In genomic region chr3:56988458-56988857, GRCh38 we compare ENCODE assay signal across 12 cellular contexts.
A peak's percentile ranks its signal among the peaks of the same experiment; 100 is the strongest.
DNase-seq lines count a peak whose midpoint lies in the region; ATAC-seq and TF ChIP-seq lines count a peak whose summit lies in the region.
"Had no signal": no experiment of that assay in that cellular context is flagged by ENCODE, and none has a peak within 500 bp of the region (broad histone marks: within the 10 kb centered on the region; RNA-seq: fewer than 3 reads in every experiment).

No MANE protein-coding gene starts in this region.

- H3K36me3 ChIP-seq in right atrium auricular region (no peaks in the 10 kb centered on the region), lower lobe of right lung (no peaks in the 10 kb centered on the region), WERI-Rb-1 (no peaks in the 10 kb centered on the region)
- H3K36me3 ChIP-seq: HAP-1 had no signal

- peak overlapping the region in 1 of 2 donors; percentile 9 for H3K27ac ChIP-seq in right atrium auricular region
- peak overlapping the region; percentile 2 for H3K27ac ChIP-seq in lower lobe of right lung
- no peak overlapping the region for H3K27ac ChIP-seq in WERI-Rb-1

- H3K27ac Mint-ChIP-seq in activated CD8-positive, alpha-beta T cell treated with anti-CD3 and anti-CD28 coated beads, Interleukin-2, amount 10 ng/mL, durations not matched to agents 7 days and 5 days = no peak overlapping the region
- peak overlapping the region; percentile 12 for H3K27ac Mint-ChIP-seq in type B pancreatic cell
- H3K27ac Mint-ChIP-seq: activated naive CD8-positive, alpha-beta T cell; natural killer cell treated with Interleukin-12 subunit alpha and Interleukin-12 subunit beta and Interleukin-15 and Interleukin-18, amount 100 ng/mL, for 72 hours had no signal

- no peaks in the 10 kb centered on the region for H3K36me3 Mint-ChIP-seq in activated CD8-positive, alpha-beta T cell treated with anti-CD3 and anti-CD28 coated beads, Interleukin-2, amount 10 ng/mL, durations not matched to agents 7 days and 5 days (ENCODE audit: low read depth)
- H3K36me3 Mint-ChIP-seq in type B pancreatic cell = no peaks in the 10 kb centered on the region
- H3K36me3 Mint-ChIP-seq: activated naive CD8-positive, alpha-beta T cell; natural killer cell treated with Interleukin-12 subunit alpha and Interleukin-12 subunit beta and Interleukin-15 and Interleukin-18, amount 100 ng/mL, for 72 hours had no signal

- H3K4me3 ChIP-seq in right atrium auricular region = no peak overlapping the region
- no peak overlapping the region for H3K4me3 ChIP-seq in lower lobe of right lung
- no peak overlapping the region for H3K4me3 ChIP-seq in WERI-Rb-1 (ENCODE audit: low read depth, low read length)
- H3K4me3 ChIP-seq: HAP-1 had no signal

- H3K4me1 ChIP-seq in right atrium auricular region = peaks cover 0 to 47% of the 10 kb centered on the region in 2 donors
- H3K4me1 ChIP-seq in lower lobe of right lung = peaks cover 10% of the 10 kb centered on the region
- H3K4me1 ChIP-seq: HAP-1 had no signal

- peaks cover 20% of the 10 kb centered on the region for H3K27me3 Mint-ChIP-seq in activated CD8-positive, alpha-beta T cell treated with anti-CD3 and anti-CD28 coated beads, Interleukin-2, amount 10 ng/mL, durations not matched to agents 7 days and 5 days (ENCODE audit: low read depth)
- H3K27me3 Mint-ChIP-seq in type B pancreatic cell = peaks cover 8% of the 10 kb centered on the region

- TF ChIP-seq CTCF in right atrium auricular region (IDR thresholded peaks at IDR 0.05) (no peak), lower lobe of right lung (IDR thresholded peaks at IDR 0.05) (no peak), type B pancreatic cell (conservative IDR thresholded peaks at IDR 0.05) (no peak), WERI-Rb-1 (IDR thresholded peaks at IDR 0.05; ENCODE audit: low read depth, low read length) (no peak)

- no peaks in the 10 kb centered on the region for H3K9me3 ChIP-seq in right atrium auricular region
- H3K9me3 ChIP-seq in lower lobe of right lung = no peaks in the 10 kb centered on the region
- H3K9me3 ChIP-seq in WERI-Rb-1 (ENCODE audit: severe bottlenecking) = no peaks in the 10 kb centered on the region
- H3K9me3 ChIP-seq: HAP-1 had no signal

- CTCF ChIA-PET in activated CD8-positive, alpha-beta T cell treated with anti-CD3 and anti-CD28 coated beads, Interleukin-2, amount 10 ng/mL, durations not matched to agents 7 days and 5 days (lab: Charles Lee) = interaction anchor here (0.8 to 6.8 kb wide), 62 partner anchors 7 to 647 kb away, joined by 3 to 222 read pairs (median 5); partner anchors contain the start of genes ARHGEF3 and TASOR

- ATAC-seq in Right ventricle myocardium inferior = peak; percentile 41
- ATAC-seq in activated CD8-positive, alpha-beta T cell treated with anti-CD3 and anti-CD28 coated beads, Interleukin-2, amount 10 ng/mL, durations not matched to agents 7 days and 5 days = peak; percentile 13
- ATAC-seq in lower lobe of right lung = peak in 1 of 2 donors; percentile 20
- no peak for ATAC-seq in HG02840 (IDR thresholded peaks at IDR 0.05; ENCODE audit: low FRiP score, unreplicated experiment)

- H3K9me3 Mint-ChIP-seq in activated CD8-positive, alpha-beta T cell treated with anti-CD3 and anti-CD28 coated beads, Interleukin-2, amount 10 ng/mL, durations not matched to agents 7 days and 5 days (ENCODE audit: insufficient read depth) = no peaks in the 10 kb centered on the region
- H3K9me3 Mint-ChIP-seq in type B pancreatic cell = no peaks in the 10 kb centered on the region
- H3K9me3 Mint-ChIP-seq: natural killer cell treated with Interleukin-12 subunit alpha and Interleukin-12 subunit beta and Interleukin-15 and Interleukin-18, amount 100 ng/mL, for 72 hours had no signal

- peaks cover 36% of the 10 kb centered on the region for H3K4me1 Mint-ChIP-seq in activated CD8-positive, alpha-beta T cell treated with anti-CD3 and anti-CD28 coated beads, Interleukin-2, amount 10 ng/mL, durations not matched to agents 7 days and 5 days (ENCODE audit: low read depth)
- H3K4me1 Mint-ChIP-seq in type B pancreatic cell (ENCODE audit: unreplicated experiment) = peaks cover 46% of the 10 kb centered on the region

- DNase-seq in Right ventricle myocardium inferior (ENCODE audit: missing footprints) = no peak
- DNase-seq in right atrium auricular region (ENCODE audit: low spot score) = no peak
- no peak for DNase-seq in activated CD8-positive, alpha-beta T cell treated with anti-CD3 and anti-CD28 coated beads, Interleukin-2, amount 10 ng/mL, durations not matched to agents 7 days and 5 days
- no peak for DNase-seq in lower lobe of right lung
- no peak for DNase-seq in type B pancreatic cell (ENCODE audit: extremely low spot score, unreplicated experiment)
- DNase-seq in activated CD4-positive, alpha-beta T cell treated with anti-CD3 and anti-CD28 coated beads for 4 hours = no peak
- DNase-seq in WERI-Rb-1 = no peak
- DNase-seq: kidney had no signal

- no peak overlapping the region for H3K4me3 Mint-ChIP-seq in activated CD8-positive, alpha-beta T cell treated with anti-CD3 and anti-CD28 coated beads, Interleukin-2, amount 10 ng/mL, durations not matched to agents 7 days and 5 days
- H3K4me3 Mint-ChIP-seq in type B pancreatic cell = no peak overlapping the region
- H3K4me3 Mint-ChIP-seq: natural killer cell treated with Interleukin-12 subunit alpha and Interleukin-12 subunit beta and Interleukin-15 and Interleukin-18, amount 100 ng/mL, for 72 hours had no signal

- intact Hi-C loops in Right ventricle myocardium inferior (cut with DNase I) = loop anchor here (5.0 kb wide), 2 partner anchors 66 to 131 kb away; no protein-coding TSS in a partner anchor
- intact Hi-C loops in lower lobe of right lung (cut with DNase I) = loop anchor here (5.0 kb wide), 1 partner anchor 286 kb away; no protein-coding TSS in a partner anchor

- POLR2A ChIA-PET in activated CD8-positive, alpha-beta T cell treated with anti-CD3 and anti-CD28 coated beads, Interleukin-2, amount 10 ng/mL, durations not matched to agents 7 days and 5 days (lab: Charles Lee) = interaction anchor here (0.5 to 3.9 kb wide), 5 partner anchors 73 to 287 kb away, joined by 3 to 19 read pairs (median 3); partner anchors contain the start of gene ARHGEF3

- H3K27me3 ChIP-seq in right atrium auricular region (no peaks in the 10 kb centered on the region), lower lobe of right lung (ENCODE audit: low read depth) (no peaks in the 10 kb centered on the region), WERI-Rb-1 (ENCODE audit: insufficient read depth, low read depth, severe bottlenecking) (no peaks in the 10 kb centered on the region)
